In the genomic region with DNA sequence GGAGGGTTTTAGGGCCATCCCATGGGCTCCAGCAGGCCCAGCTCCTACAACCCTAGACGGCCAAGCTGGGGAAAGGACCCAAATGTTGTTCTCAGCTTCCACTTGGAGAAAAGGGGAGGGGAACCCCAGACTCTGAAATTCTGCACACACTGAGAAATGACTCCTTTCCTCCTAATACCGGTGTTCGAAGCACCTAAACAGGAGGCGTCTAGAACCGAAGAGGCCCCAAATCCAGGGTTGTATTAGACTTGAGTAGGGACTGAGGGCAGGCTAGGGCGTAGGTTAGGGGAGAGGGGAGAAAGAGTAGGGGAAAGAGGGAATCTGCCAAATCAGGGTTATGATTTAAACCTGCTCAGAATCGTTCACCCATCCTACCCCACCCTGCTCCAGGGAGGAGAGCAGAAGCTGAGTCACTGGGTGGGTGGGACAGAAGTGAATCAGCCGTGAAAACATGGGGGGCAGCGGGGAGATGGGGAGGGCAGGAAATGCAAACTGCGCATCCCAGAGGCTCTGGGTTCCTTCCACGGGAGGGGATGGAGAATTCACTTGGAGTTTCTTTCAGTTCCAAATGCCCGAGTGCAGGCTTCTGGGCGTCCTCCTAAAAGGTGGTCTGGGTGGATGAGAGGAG, we compare ENCODE assay signal across 1 cellular context.
A peak's percentile ranks its signal among the peaks of the same experiment; 100 is the strongest.
TF ChIP-seq lines count a peak whose summit lies in the region.

No MANE protein-coding gene starts in this region.

TF ChIP-seq in H1, 55 proteins besides CTCF, POLR2A, EP300 and RAD21:
- no peak for TF ChIP-seq CBX5 (IDR thresholded peaks at IDR 0.05; ENCODE audit: low read depth, low read length)
- no peak for TF ChIP-seq EGR1 (IDR thresholded peaks at IDR 0.05; ENCODE audit: borderline replicate concordance, low read depth, low read length)
- no peak for TF ChIP-seq JUND (IDR thresholded peaks at IDR 0.05; ENCODE audit: low read length)
- no peak for TF ChIP-seq POU5F1 (IDR thresholded peaks at IDR 0.05; ENCODE audit: low read depth, low read length)
- no peak for TF ChIP-seq TAF7 (optimal IDR thresholded peaks at IDR 0.05; ENCODE audit: borderline replicate concordance, low read depth, low read length)
- 0 out of 2 replicates have a peak, but pooled peaks have one; percentile 46 for TF ChIP-seq SUZ12 (IDR thresholded peaks at IDR 0.05; ENCODE audit: low read length)
- no peak for TF ChIP-seq BACH1 (IDR thresholded peaks at IDR 0.05; ENCODE audit: low read length)
- peak; percentile 36 for TF ChIP-seq RNF2 (IDR thresholded peaks at IDR 0.05; ENCODE audit: borderline replicate concordance, low read depth, low read length, missing control alignments, poor library complexity, severe bottlenecking)
